Comparison of ENCODE assay signal across 1 cellular context in genomic region chr15:97504031-97504430, GRCh38.
TF ChIP-seq lines count a peak whose summit lies in the region.

No MANE protein-coding gene starts in this region.

TF ChIP-seq in HEK293, 187 proteins besides CTCF, POLR2A, EP300 and RAD21 (continued from another document):
- TF ChIP-seq, protein P1, sequence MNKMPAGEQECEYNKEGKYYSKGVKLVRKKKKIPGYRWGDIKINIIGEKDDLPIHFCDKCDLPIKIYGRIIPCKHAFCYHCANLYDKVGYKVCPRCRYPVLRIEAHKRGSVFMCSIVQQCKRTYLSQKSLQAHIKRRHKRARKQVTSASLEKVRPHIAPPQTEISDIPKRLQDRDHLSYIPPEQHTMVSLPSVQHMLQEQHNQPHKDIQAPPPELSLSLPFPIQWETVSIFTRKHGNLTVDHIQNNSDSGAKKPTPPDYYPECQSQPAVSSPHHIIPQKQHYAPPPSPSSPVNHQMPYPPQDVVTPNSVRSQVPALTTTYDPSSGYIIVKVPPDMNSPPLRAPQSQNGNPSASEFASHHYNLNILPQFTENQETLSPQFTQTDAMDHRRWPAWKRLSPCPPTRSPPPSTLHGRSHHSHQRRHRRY (tag by site-specific recombination; IDR thresholded peaks at IDR 0.05): no peak
- TF ChIP-seq ZBTB10 (tag by site-specific recombination; IDR thresholded peaks at IDR 0.05) (no peak; the same call in none of the 2 replicates), ZBTB21 (tag by site-specific recombination; IDR thresholded peaks at IDR 0.05) (peak; percentile 75; the same call in 1 of the 2 replicates), ZNF558 (tag by site-specific recombination; IDR thresholded peaks at IDR 0.05) (peak; percentile 49; the same call in 1 of the 2 replicates), ZNF214 (tag by site-specific recombination; IDR thresholded peaks at IDR 0.05; ENCODE audit: borderline replicate concordance) (no peak), KLF1 (tag by site-specific recombination; IDR thresholded peaks at IDR 0.05) (no peak), HOXD13 (CRISPR knock-in tag; IDR thresholded peaks at IDR 0.05; ENCODE audit: borderline replicate concordance) (peak; percentile 63; the same call in 1 of the 2 replicates), ZEB2 (tag by site-specific recombination; IDR thresholded peaks at IDR 0.05) (peak; percentile 62), ZNF785 (tag by site-specific recombination; IDR thresholded peaks at IDR 0.05) (no peak), ZNF202 (tag by site-specific recombination; IDR thresholded peaks at IDR 0.05; ENCODE audit: borderline replicate concordance) (no peak), ZNF175 (tag by site-specific recombination; IDR thresholded peaks at IDR 0.05) (no peak), HIC1 (tag by site-specific recombination; IDR thresholded peaks at IDR 0.05) (peak; percentile 89), ZNF366 (tag by site-specific recombination; conservative IDR thresholded peaks at IDR 0.05) (peak; percentile 85), ZNF501 (tag by site-specific recombination; IDR thresholded peaks at IDR 0.05) (no peak), SP3 (tag by site-specific recombination; IDR thresholded peaks at IDR 0.05) (0 out of 2 replicates have a peak, but pooled peaks have one; percentile 42), TCF7L2 (IDR thresholded peaks at IDR 0.05; ENCODE audit: borderline replicate concordance, low read depth, low read length) (0 out of 2 replicates have a peak, but pooled peaks have one; percentile 19), ZNF132 (tag by site-specific recombination; IDR thresholded peaks at IDR 0.05; ENCODE audit: borderline replicate concordance) (no peak), SALL2 (tag by site-specific recombination; IDR thresholded peaks at IDR 0.05; ENCODE audit: borderline replicate concordance) (no peak), FEZF1 (tag by site-specific recombination; IDR thresholded peaks at IDR 0.05) (peak; percentile 32; the same call in 1 of the 2 replicates), ZNF2 (tag by site-specific recombination; IDR thresholded peaks at IDR 0.05) (no peak), ZIC2 (tag by site-specific recombination; IDR thresholded peaks at IDR 0.05) (no peak), OSR2 (tag by site-specific recombination; IDR thresholded peaks at IDR 0.05) (no peak), ZNF169 (tag by site-specific recombination; IDR thresholded peaks at IDR 0.05) (no peak), SP7 (tag by site-specific recombination; IDR thresholded peaks at IDR 0.05) (peak; percentile 35; the same call in 1 of the 2 replicates), ZNF155 (tag by site-specific recombination; IDR thresholded peaks at IDR 0.05) (no peak)
- TF ChIP-seq, protein P2, sequence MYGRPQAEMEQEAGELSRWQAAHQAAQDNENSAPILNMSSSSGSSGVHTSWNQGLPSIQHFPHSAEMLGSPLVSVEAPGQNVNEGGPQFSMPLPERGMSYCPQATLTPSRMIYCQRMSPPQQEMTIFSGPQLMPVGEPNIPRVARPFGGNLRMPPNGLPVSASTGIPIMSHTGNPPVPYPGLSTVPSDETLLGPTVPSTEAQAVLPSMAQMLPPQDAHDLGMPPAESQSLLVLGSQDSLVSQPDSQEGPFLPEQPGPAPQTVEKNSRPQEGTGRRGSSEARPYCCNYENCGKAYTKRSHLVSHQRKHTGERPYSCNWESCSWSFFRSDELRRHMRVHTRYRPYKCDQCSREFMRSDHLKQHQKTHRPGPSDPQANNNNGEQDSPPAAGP (tag by site-specific recombination; IDR thresholded peaks at IDR 0.05): no peak
- TF ChIP-seq, protein P3, sequence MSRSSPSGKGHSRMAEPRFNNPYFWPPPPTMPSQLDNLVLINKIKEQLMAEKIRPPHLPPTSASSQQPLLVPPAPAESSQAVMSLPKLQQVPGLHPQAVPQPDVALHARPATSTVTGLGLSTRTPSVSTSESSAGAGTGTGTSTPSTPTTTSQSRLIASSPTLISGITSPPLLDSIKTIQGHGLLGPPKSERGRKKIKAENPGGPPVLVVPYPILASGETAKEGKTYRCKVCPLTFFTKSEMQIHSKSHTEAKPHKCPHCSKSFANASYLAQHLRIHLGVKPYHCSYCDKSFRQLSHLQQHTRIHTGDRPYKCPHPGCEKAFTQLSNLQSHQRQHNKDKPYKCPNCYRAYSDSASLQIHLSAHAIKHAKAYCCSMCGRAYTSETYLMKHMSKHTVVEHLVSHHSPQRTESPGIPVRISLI (tag by site-specific recombination; IDR thresholded peaks at IDR 0.05): peak; percentile 88
TF ChIP-seq in HEK293: peak in this region for 20.
